ENCODE assay signal across 13 cellular contexts in the genomic region with DNA sequence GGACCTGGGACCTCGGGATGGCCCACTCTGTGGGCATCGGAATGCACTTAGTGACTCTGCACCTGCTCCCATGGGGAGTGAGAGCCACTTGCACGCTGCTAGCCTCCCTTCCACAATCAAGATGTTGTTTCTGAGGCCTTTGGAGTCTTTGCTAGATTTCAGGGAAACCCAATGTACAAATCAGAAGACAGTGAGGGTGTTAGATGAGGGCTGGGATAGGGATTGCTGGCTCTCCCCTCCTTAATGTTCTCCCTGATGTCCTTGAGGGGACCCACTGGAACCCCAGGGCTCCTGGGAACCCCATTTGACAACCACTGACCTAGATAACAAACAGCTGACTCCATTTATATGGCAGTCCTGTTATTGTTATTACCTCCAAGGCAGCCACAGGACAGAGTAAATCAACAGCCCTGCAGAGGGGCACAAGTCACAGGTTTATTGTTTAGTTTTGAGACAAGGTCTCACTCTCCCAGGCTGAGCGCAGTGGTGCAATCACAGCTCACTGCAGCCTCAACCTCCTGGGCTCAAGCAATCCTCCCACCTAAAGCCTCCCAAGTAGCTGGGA. TPM values are rescaled to one million over a fixed set of nuclear protein-coding genes. Genes with fewer than 3 reads are reported as not detected.
A peak's percentile ranks its signal among the peaks of the same experiment; 100 is the strongest.
DNase-seq lines count a peak whose midpoint lies in the region; ATAC-seq and TF ChIP-seq lines count a peak whose summit lies in the region.
"Had no signal": no experiment of that assay in that cellular context is flagged by ENCODE, and none has a peak within 500 bp of the region (broad histone marks: within the 10 kb centered on the region; RNA-seq: fewer than 3 reads in every experiment).

No MANE protein-coding gene starts in this region.

- peak; percentile 64 for TF ChIP-seq CTCF in 22Rv1 (IDR thresholded peaks at IDR 0.05)
- peak; percentile 21 for TF ChIP-seq CTCF in CD8-positive, alpha-beta T cell (IDR thresholded peaks at IDR 0.05)
- TF ChIP-seq CTCF in RWPE1 (conservative IDR thresholded peaks at IDR 0.05; ENCODE audit: low read depth) = peak; percentile 61
- TF ChIP-seq CTCF in mucosa of descending colon (IDR thresholded peaks at IDR 0.05) = no peak

- H3K36me3 Mint-ChIP-seq in CD8-positive, alpha-beta T cell = peaks cover 43% of the 10 kb centered on the region

- H3K4me3 Mint-ChIP-seq in CD8-positive, alpha-beta T cell = no peak overlapping the region
- H3K4me3 Mint-ChIP-seq: T-helper 1 cell treated with Interleukin-12 subunit alpha and Interleukin-12 subunit beta and Interleukin-4 antibody, amounts not matched to agents 30 μg/mL and 1 μg/mL, for 36 hours had no signal

- H3K4me1 Mint-ChIP-seq in CD8-positive, alpha-beta T cell (ENCODE audit: low read depth) = peaks cover 4% of the 10 kb centered on the region

- intact Hi-C loops in CD8-positive, alpha-beta T cell (cut with DNase I, micrococcal nuclease) = loop anchor here (1.0 to 10.0 kb wide), 5 partner anchors 37 to 180 kb away; no protein-coding TSS in a partner anchor
- intact Hi-C loops in left colon (cut with DNase I, micrococcal nuclease) = loop anchor here in 1 of 2 donors (5.0 kb wide), 1 partner anchor 178 kb away; no protein-coding TSS in a partner anchor
- intact Hi-C loops in mucosa of descending colon (cut with DNase I, micrococcal nuclease) = loop anchor here in 1 of 2 donors (2.0 kb wide), 1 partner anchor 179 kb away; no protein-coding TSS in a partner anchor

- H3K9me3 Mint-ChIP-seq in CD8-positive, alpha-beta T cell = peaks cover 7% of the 10 kb centered on the region
- H3K9me3 Mint-ChIP-seq: T-helper 1 cell treated with Interleukin-12 subunit alpha and Interleukin-12 subunit beta and Interleukin-4 antibody, amounts not matched to agents 30 μg/mL and 1 μg/mL, for 36 hours had no signal

- no peaks in the 10 kb centered on the region for H3K9me3 ChIP-seq in CD8-positive, alpha-beta T cell (ENCODE audit: low read length)
- H3K9me3 ChIP-seq in mucosa of descending colon = no peaks in the 10 kb centered on the region
- H3K9me3 ChIP-seq: adrenal gland, lower lobe of right lung, vagina had no signal

- no peak for ATAC-seq in CD8-positive, alpha-beta T cell
- peak; percentile 11 for ATAC-seq in left colon
- ATAC-seq in mucosa of descending colon = no peak

- CTCF ChIA-PET in CD8-positive, alpha-beta T cell (lab: Charles Lee) = interaction anchor here (0.5 to 12.1 kb wide), 36 partner anchors 9 to 506 kb away, joined by 3 to 224 read pairs (median 5); a partner anchor contains a TSS
- CTCF ChIA-PET in RWPE1 (lab: Yijun Ruan, JAX) = interaction anchor here (0.5 to 2.8 kb wide), 14 partner anchors 11 to 190 kb away, joined by 3 to 39 read pairs (median 3); no protein-coding TSS in a partner anchor

- H3K27ac Mint-ChIP-seq in CD8-positive, alpha-beta T cell = no peak overlapping the region
- H3K27ac Mint-ChIP-seq: T-helper 1 cell treated with Interleukin-12 subunit alpha and Interleukin-12 subunit beta and Interleukin-4 antibody, amounts not matched to agents 30 μg/mL and 1 μg/mL, for 36 hours had no signal

- POLR2A ChIA-PET in CD8-positive, alpha-beta T cell (lab: Charles Lee) = interaction anchor here (0.6 to 1.9 kb wide), 4 partner anchors 19 to 180 kb away, joined by 3 to 13 read pairs (median 4); a partner anchor contains a TSS
- POLR2A ChIA-PET in RWPE1 (lab: Yijun Ruan, JAX; ENCODE audit: low non-redundant PET) = no interaction called here

- H3K4me3 ChIP-seq in CD8-positive, alpha-beta T cell (ENCODE audit: low read depth, low read length) = no peak overlapping the region
- no peak overlapping the region for H3K4me3 ChIP-seq in mucosa of descending colon
- H3K4me3 ChIP-seq: adrenal gland, lower lobe of right lung, vagina had no signal

- no peaks in the 10 kb centered on the region for H3K27me3 ChIP-seq in CD8-positive, alpha-beta T cell (ENCODE audit: insufficient read depth, low read length)
- H3K27me3 ChIP-seq: adrenal gland, vagina had no signal

- H3K4me1 ChIP-seq in CD8-positive, alpha-beta T cell (ENCODE audit: insufficient read depth, low read length) = peaks cover 8% of the 10 kb centered on the region
- no peaks in the 10 kb centered on the region for H3K4me1 ChIP-seq in mucosa of descending colon (ENCODE audit: low read depth)
- H3K4me1 ChIP-seq: adrenal gland, lower lobe of right lung, vagina had no signal

- H3K36me3 ChIP-seq in CD8-positive, alpha-beta T cell (ENCODE audit: insufficient read depth, low read length) = peaks cover 10% of the 10 kb centered on the region
- peaks cover 3% of the 10 kb centered on the region for H3K36me3 ChIP-seq in mucosa of descending colon (ENCODE audit: low read depth)

- H3K27ac ChIP-seq in 22Rv1 (no peak overlapping the region), RWPE1 (peak overlapping the region; percentile 55)
- H3K27ac ChIP-seq in CD8-positive, alpha-beta T cell (ENCODE audit: low read depth, low read length) = no peak overlapping the region
- H3K27ac ChIP-seq: adrenal gland, lower lobe of right lung, vagina, WERI-Rb-1 had no signal

- no peak for DNase-seq in CD8-positive, alpha-beta T cell
- DNase-seq in RWPE1 (ENCODE audit: low spot score) = no peak
- DNase-seq in left colon = no peak
- no peak for DNase-seq in epidermal melanocyte (ENCODE audit: insufficient read length, low spot score)
- DNase-seq in mucosa of descending colon = no peak
- DNase-seq in NCI-H69 (lab: John Stamatoyannopoulos, UW) = no peak
- DNase-seq in pons (ENCODE audit: low spot score) = no peak

- H3K27me3 Mint-ChIP-seq in CD8-positive, alpha-beta T cell (ENCODE audit: low read depth) = no peaks in the 10 kb centered on the region

RNA-seq across cellular contexts. Expression of a gene that starts 31.3 kb away (rescaled TPM):
- total RNA-seq in CD8-positive, alpha-beta T cell = 10 to 100 TPM; 10.5 to 11.0 TPM
- total RNA-seq in left colon = 10 to 100 TPM; 58.2 to 71.3 TPM
- 10 to 100 TPM; 61.2 to 88.7 (median 70.7) TPM for total RNA-seq in mucosa of descending colon

RNA-seq across cellular contexts. Expression of a gene that starts 31.4 kb away (rescaled TPM):
- 10 to 100 TPM; 11.0 to 14.1 TPM for total RNA-seq in CD8-positive, alpha-beta T cell
- total RNA-seq in left colon = 10 to 100 TPM; 18.2 to 21.5 TPM
- total RNA-seq in mucosa of descending colon = 10 to 100 TPM; 20.9 to 23.6 (median 22.6) TPM

RNA-seq across cellular contexts. Expression of a gene that starts 55.6 kb away (rescaled TPM):
- 1 to 10 TPM; 5.8 to 6.9 TPM for total RNA-seq in CD8-positive, alpha-beta T cell
- 1 to 10 TPM; 3.3 to 4.6 TPM for total RNA-seq in left colon
- 1 to 10 TPM; 2.7 to 4.7 (median 3.4) TPM for total RNA-seq in mucosa of descending colon

RNA-seq across cellular contexts. Expression of a gene that starts 55.6 kb away (rescaled TPM):
- 10 to 100 TPM; 21.5 to 22.9 TPM for total RNA-seq in CD8-positive, alpha-beta T cell
- total RNA-seq in left colon (1 to 10 TPM; 8.2 to 9.0 TPM), mucosa of descending colon (10 to 100 TPM; 10.1 to 12.2 (median 11.9) TPM)

Comparison
In these comparisons a context has a peak if more than half of its experiments do, and no peak if none do; other contexts are left out.
1. RNA of a gene that starts 31.3 kb away (total RNA-seq): 58.2 to 71.3 TPM in left colon and 61.2 to 88.7 TPM in mucosa of descending colon; 10.5 to 11.0 TPM in CD8-positive, alpha-beta T cell; every median in the first group is over 4 times any median in the second.